In genomic region chr16:24552705-24553104, GRCh38 we compare ENCODE assay signal across 19 cellular contexts. TPM values are rescaled to one million over a fixed set of nuclear protein-coding genes. Genes with fewer than 3 reads are reported as not detected.
A peak's percentile ranks its signal among the peaks of the same experiment; 100 is the strongest.
DNase-seq lines count a peak whose midpoint lies in the region; ATAC-seq and TF ChIP-seq lines count a peak whose summit lies in the region.
"Had no signal": no experiment of that assay in that cellular context is flagged by ENCODE, and none has a peak within 500 bp of the region (broad histone marks: within the 10 kb centered on the region; RNA-seq: fewer than 3 reads in every experiment).

No MANE protein-coding gene starts in this region.

- H3K9me3 ChIP-seq in SK-N-MC (ENCODE audit: low read depth, low read length) = no peaks in the 10 kb centered on the region
- no peaks in the 10 kb centered on the region for H3K9me3 ChIP-seq in sigmoid colon
- H3K9me3 ChIP-seq in mucosa of descending colon = no peaks in the 10 kb centered on the region
- H3K9me3 ChIP-seq: A549; BLaER1 treated with 17β-estradiol and CSF1 and Interleukin-3, amounts not matched to agents 10 nM and 100 nM; SJCRH30 had no signal

- H3K4me1 Mint-ChIP-seq in stimulated activated effector memory CD8-positive, alpha-beta T cell treated with anti-CD3 and anti-CD28 coated beads, Interleukin-12 subunit alpha, Interleukin-12 subunit beta, amount 100 ng/mL, for 72 hours = peaks cover 18% of the 10 kb centered on the region

- H3K4me3 ChIP-seq in SK-N-MC (no peak overlapping the region), sigmoid colon (no peak overlapping the region), mucosa of descending colon (no peak overlapping the region)
- H3K4me3 ChIP-seq: A549; BLaER1 treated with 17β-estradiol and CSF1 and Interleukin-3, amounts not matched to agents 10 nM and 100 nM; K562; PC-9; SJCRH30 had no signal

- DNase-seq in NCI-H2107 treated with DMSO at 0.1 percent for 48 hours (lab: John Stamatoyannopoulos, UW; ENCODE audit: unreplicated experiment) (peak; percentile 21), NCI-H2107 (lab: John Stamatoyannopoulos, UW) (no peak), DMS79 (lab: John Stamatoyannopoulos, UW) (peak; percentile 53), NCI-H146 treated with DMSO at 0.1 percent for 48 hours (lab: John Stamatoyannopoulos, UW; ENCODE audit: unreplicated experiment) (peak; percentile 88), SK-N-MC (ENCODE audit: low read depth, low spot score) (no peak), sigmoid colon (no peak), mucosa of descending colon (no peak)
- DNase-seq in stimulated activated effector memory CD8-positive, alpha-beta T cell treated with anti-CD3 and anti-CD28 coated beads, Interleukin-12 subunit alpha, Interleukin-12 subunit beta, amount 100 ng/mL, for 72 hours (ENCODE audit: low spot score in 2 of 2) = no peak
- DNase-seq: CD8-positive, alpha-beta memory T cell; GF-D8; GOT3; NCI-H2029 treated with DMSO at 0.1 percent for 48 hours; NCI-H345; NCI-H526; PC-9; SJCRH30 had no signal

- no peak overlapping the region for H3K4me3 Mint-ChIP-seq in stimulated activated effector memory CD8-positive, alpha-beta T cell treated with anti-CD3 and anti-CD28 coated beads, Interleukin-12 subunit alpha, Interleukin-12 subunit beta, amount 100 ng/mL, for 72 hours
- H3K4me3 Mint-ChIP-seq: CD8-positive, alpha-beta memory T cell had no signal

- H3K27ac Mint-ChIP-seq in stimulated activated effector memory CD8-positive, alpha-beta T cell treated with anti-CD3 and anti-CD28 coated beads, Interleukin-12 subunit alpha, Interleukin-12 subunit beta, amount 100 ng/mL, for 72 hours = no peak overlapping the region

- peaks cover 0 to 43% (median 23%) of the 10 kb centered on the region in 4 donors for H3K4me1 ChIP-seq in sigmoid colon
- no peaks in the 10 kb centered on the region for H3K4me1 ChIP-seq in mucosa of descending colon (ENCODE audit: low read depth)
- H3K4me1 ChIP-seq: SJCRH30 had no signal

- no peaks in the 10 kb centered on the region for H3K9me3 Mint-ChIP-seq in stimulated activated effector memory CD8-positive, alpha-beta T cell treated with anti-CD3 and anti-CD28 coated beads, Interleukin-12 subunit alpha, Interleukin-12 subunit beta, amount 100 ng/mL, for 72 hours
- H3K9me3 Mint-ChIP-seq: CD8-positive, alpha-beta memory T cell had no signal

- peaks cover 96% of the 10 kb centered on the region for H3K36me3 Mint-ChIP-seq in stimulated activated effector memory CD8-positive, alpha-beta T cell treated with anti-CD3 and anti-CD28 coated beads, Interleukin-12 subunit alpha, Interleukin-12 subunit beta, amount 100 ng/mL, for 72 hours

- H3K36me3 ChIP-seq in SK-N-MC (ENCODE audit: insufficient read depth, low read length) (peaks cover 95% of the 10 kb centered on the region), sigmoid colon (peaks cover 0 to 59% (median 10%) of the 10 kb centered on the region in 4 donors), mucosa of descending colon (ENCODE audit: low read depth) (no peaks in the 10 kb centered on the region)

- H3K27me3 ChIP-seq in sigmoid colon = no peaks in the 10 kb centered on the region
- H3K27me3 ChIP-seq: BLaER1 treated with 17β-estradiol and CSF1 and Interleukin-3, amounts not matched to agents 10 nM and 100 nM; SJCRH30 had no signal

- TF ChIP-seq CTCF in sigmoid colon (IDR thresholded peaks at IDR 0.05) (no peak), mucosa of descending colon (IDR thresholded peaks at IDR 0.05) (no peak)

- no peak for TF ChIP-seq EP300 in sigmoid colon (IDR thresholded peaks at IDR 0.05)

- no peak for TF ChIP-seq POLR2A in sigmoid colon (IDR thresholded peaks at IDR 0.05)

- intact Hi-C loops in sigmoid colon (cut with DNase I) = no loop called here
- intact Hi-C loops in mucosa of descending colon (cut with DNase I, micrococcal nuclease) = no loop called here

- no peak overlapping the region for H3K9ac ChIP-seq in SK-N-MC (ENCODE audit: insufficient read length)
- H3K9ac ChIP-seq: BLaER1 treated with 17β-estradiol and CSF1 and Interleukin-3, amounts not matched to agents 10 nM and 100 nM had no signal

- ATAC-seq in mucosa of descending colon = no peak
- ATAC-seq in stimulated activated effector memory CD8-positive, alpha-beta T cell treated with anti-CD3 and anti-CD28 coated beads, Interleukin-12 subunit alpha, Interleukin-12 subunit beta, amount 100 ng/mL, for 72 hours = no peak
- ATAC-seq: A549, K562 had no signal

- H3K27ac ChIP-seq in SK-N-MC = peak overlapping the region; percentile 37
- no peak overlapping the region for H3K27ac ChIP-seq in sigmoid colon
- H3K27ac ChIP-seq: A549; BLaER1 treated with 17β-estradiol and CSF1 and Interleukin-3, amounts not matched to agents 10 nM and 100 nM; PC-9; SJCRH30 had no signal

RNA-seq across cellular contexts. Expression of gene RBBP6, which starts 13.3 kb away (rescaled TPM):
- total RNA-seq in sigmoid colon (100 to 1,000 TPM in 1 of 4 donors, 10 to 100 TPM in 3; 48.7 to 105 (median 69.0) TPM), mucosa of descending colon (10 to 100 TPM; 36.3 to 61.5 (median 37.4) TPM)
- 10 to 100 TPM; 14.4 to 23.7 (median 15.3) TPM for polyA plus RNA-seq in sigmoid colon

Comparison
In these comparisons a context has a peak if more than half of its experiments do, and no peak if none do; other contexts are left out.
1. DNase-seq: peak in NCI-H2107 treated with DMSO at 0.1 percent for 48 hours (single experiment), DMS79 (single experiment) and NCI-H146 treated with DMSO at 0.1 percent for 48 hours (single experiment); none in NCI-H2107 (single experiment), SK-N-MC (single experiment), sigmoid colon (single experiment), mucosa of descending colon (0 of 3) and stimulated activated effector memory CD8-positive, alpha-beta T cell treated with anti-CD3 and anti-CD28 coated beads, Interleukin-12 subunit alpha, Interleukin-12 subunit beta, amount 100 ng/mL, for 72 hours (0 of 2).